In the genomic region with DNA sequence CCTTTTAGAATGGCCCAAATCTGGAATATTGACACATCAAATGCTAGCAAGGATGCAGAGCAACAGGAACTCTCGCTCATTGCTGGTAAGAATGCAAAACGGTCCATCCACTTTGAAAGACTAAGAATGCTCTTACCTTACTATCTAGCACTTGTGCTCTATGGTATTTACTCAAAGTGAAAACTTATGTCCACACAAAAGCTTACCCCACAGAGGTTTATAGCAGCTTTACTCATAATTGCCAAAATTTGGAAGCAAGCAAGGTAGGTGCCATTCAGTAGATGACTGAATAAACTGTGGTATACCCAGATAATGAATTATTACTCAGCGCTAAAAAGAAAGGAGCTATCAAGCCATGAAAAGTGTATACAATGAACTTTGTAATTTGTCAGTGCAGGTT, we compare ENCODE assay signal across 41 cellular contexts.
"Had no signal": no experiment of that assay in that cellular context is flagged by ENCODE, and none has a peak within 500 bp of the region (broad histone marks: within the 10 kb centered on the region; RNA-seq: fewer than 3 reads in every experiment).

No MANE protein-coding gene starts in this region.

- H3K9me3 Mint-ChIP-seq: activated naive CD4-positive, alpha-beta T cell treated with anti-CD3 and anti-CD28 coated beads for 36 hours; activated naive CD4-positive, alpha-beta T cell treated with anti-CD3 and anti-CD28 coated beads, Interleukin-2, amount 10 ng/mL, durations not matched to agents 7 days and 5 days; activated naive CD4-positive, alpha-beta T cell treated with anti-CD3 and anti-CD28 coated beads, Interleukin-2, amount 50 U/mL, for 24 hours; activated naive CD4-positive, alpha-beta T cell treated with anti-CD3 and anti-CD28 coated beads, Interleukin-2, amount 50 U/mL, for 72 hours; activated naive CD8-positive, alpha-beta T cell treated with anti-CD3 and anti-CD28 coated beads for 36 hours; activated naive CD8-positive, alpha-beta T cell treated with anti-CD3 and anti-CD28 coated beads, Interleukin-2, amount 10 ng/mL, durations not matched to agents 7 days and 5 days; activated naive CD8-positive, alpha-beta T cell treated with anti-CD3 and anti-CD28 coated beads, Interleukin-2, amount 50 U/mL, for 24 hours; activated T-cell treated with anti-CD3 and anti-CD28 coated beads, Interleukin-2, amount 50 U/mL, for 24 hours; activated T-cell treated with anti-CD3 and anti-CD28 coated beads, Interleukin-2, amount 50 U/mL, for 4 hours; activated T-cell treated with anti-CD3 and anti-CD28 coated beads, Interleukin-2, amount 50 U/mL, for 72 hours; activated T-helper 1 cell treated with anti-CD3 and anti-CD28 coated beads, Interleukin-12 subunit alpha, Interleukin-12 subunit beta, Interleukin-2, Interleukin-4 antibody, amounts not matched to agents 30 ng/mL and 10 ng/mL and 1 ng/mL, durations not matched to agents 14 hours and 24 hours and 36 hours; activated T-helper 17 cell treated with anti-CD3 and anti-CD28 coated beads, Interleukin-2, amount 50 U/mL, for 72 hours; activated T-helper 2 cell treated with anti-CD3 and anti-CD28 coated beads, Interferon-gamma antibody, Interleukin-2, Interleukin-4, amounts not matched to agents 10 μg/mL and 5 μg/mL and 100 μg/mL, durations not matched to agents 14 hours and 24 hours and 36 hours; brain; central memory CD8-positive, alpha-beta T cell had no signal

- H3K36me3 Mint-ChIP-seq: activated naive CD4-positive, alpha-beta T cell treated with anti-CD3 and anti-CD28 coated beads, Interleukin-2, amount 10 ng/mL, durations not matched to agents 7 days and 5 days; activated naive CD4-positive, alpha-beta T cell treated with anti-CD3 and anti-CD28 coated beads, Interleukin-2, amount 50 U/mL, for 72 hours; activated naive CD8-positive, alpha-beta T cell; activated naive CD8-positive, alpha-beta T cell treated with anti-CD3 and anti-CD28 coated beads for 36 hours; activated naive CD8-positive, alpha-beta T cell treated with anti-CD3 and anti-CD28 coated beads, Interleukin-2, amount 10 ng/mL, durations not matched to agents 7 days and 5 days; brain had no signal

- FAIRE-seq: astrocyte, bronchial epithelial cell had no signal

- H3K4me3 Mint-ChIP-seq: activated naive CD4-positive, alpha-beta T cell treated with anti-CD3 and anti-CD28 coated beads for 36 hours; activated naive CD4-positive, alpha-beta T cell treated with anti-CD3 and anti-CD28 coated beads, Interleukin-2, amount 10 ng/mL, durations not matched to agents 7 days and 5 days; activated naive CD4-positive, alpha-beta T cell treated with anti-CD3 and anti-CD28 coated beads, Interleukin-2, amount 50 U/mL, for 24 hours; activated naive CD8-positive, alpha-beta T cell; activated naive CD8-positive, alpha-beta T cell treated with anti-CD3 and anti-CD28 coated beads for 36 hours; activated naive CD8-positive, alpha-beta T cell treated with anti-CD3 and anti-CD28 coated beads, Interleukin-2, amount 10 ng/mL, durations not matched to agents 7 days and 5 days; activated naive CD8-positive, alpha-beta T cell treated with anti-CD3 and anti-CD28 coated beads, Interleukin-2, amount 50 U/mL, for 24 hours; activated T-cell treated with anti-CD3 and anti-CD28 coated beads, Interleukin-2, amount 50 U/mL, for 24 hours; activated T-cell treated with anti-CD3 and anti-CD28 coated beads, Interleukin-2, amount 50 U/mL, for 4 hours; activated T-cell treated with anti-CD3 and anti-CD28 coated beads, Interleukin-2, amount 50 U/mL, for 72 hours; activated T-helper 1 cell treated with anti-CD3 and anti-CD28 coated beads, Interleukin-12 subunit alpha, Interleukin-12 subunit beta, Interleukin-2, Interleukin-4 antibody, amounts not matched to agents 30 ng/mL and 10 ng/mL and 1 ng/mL, durations not matched to agents 14 hours and 24 hours and 36 hours; activated T-helper 17 cell treated with anti-CD3 and anti-CD28 coated beads, Interleukin-2, amount 50 U/mL, for 72 hours; brain; central memory CD8-positive, alpha-beta T cell had no signal

- H3K27ac Mint-ChIP-seq: activated naive CD4-positive, alpha-beta T cell treated with anti-CD3 and anti-CD28 coated beads for 36 hours; activated naive CD4-positive, alpha-beta T cell treated with anti-CD3 and anti-CD28 coated beads, Interleukin-2, amount 10 ng/mL, durations not matched to agents 7 days and 5 days; activated naive CD4-positive, alpha-beta T cell treated with anti-CD3 and anti-CD28 coated beads, Interleukin-2, amount 50 U/mL, for 24 hours; activated naive CD4-positive, alpha-beta T cell treated with anti-CD3 and anti-CD28 coated beads, Interleukin-2, amount 50 U/mL, for 72 hours; activated naive CD8-positive, alpha-beta T cell; activated naive CD8-positive, alpha-beta T cell treated with anti-CD3 and anti-CD28 coated beads for 36 hours; activated naive CD8-positive, alpha-beta T cell treated with anti-CD3 and anti-CD28 coated beads, Interleukin-2, amount 10 ng/mL, durations not matched to agents 7 days and 5 days; activated naive CD8-positive, alpha-beta T cell treated with anti-CD3 and anti-CD28 coated beads, Interleukin-2, amount 50 U/mL, for 24 hours; activated T-cell treated with anti-CD3 and anti-CD28 coated beads, Interleukin-2, amount 50 U/mL, for 24 hours; activated T-cell treated with anti-CD3 and anti-CD28 coated beads, Interleukin-2, amount 50 U/mL, for 72 hours; activated T-helper 1 cell treated with anti-CD3 and anti-CD28 coated beads, Interleukin-12 subunit alpha, Interleukin-12 subunit beta, Interleukin-2, Interleukin-4 antibody, amounts not matched to agents 30 ng/mL and 10 ng/mL and 1 ng/mL, durations not matched to agents 14 hours and 24 hours and 36 hours; activated T-helper 17 cell treated with anti-CD3 and anti-CD28 coated beads, Interleukin-2, amount 50 U/mL, for 72 hours; activated T-helper 2 cell treated with anti-CD3 and anti-CD28 coated beads, Interferon-gamma antibody, Interleukin-2, Interleukin-4, amounts not matched to agents 10 μg/mL and 5 μg/mL and 100 μg/mL, durations not matched to agents 14 hours and 24 hours and 36 hours; brain had no signal

- ATAC-seq: activated naive CD8-positive, alpha-beta T cell treated with anti-CD3 and anti-CD28 coated beads, Interleukin-2, amount 50 U/mL, for 24 hours; activated T-cell treated with anti-CD3 and anti-CD28 coated beads, Interleukin-2, amount 50 U/mL, for 4 hours; activated T-helper 17 cell treated with anti-CD3 and anti-CD28 coated beads, Interleukin-2, amount 50 U/mL, for 72 hours; body of pancreas had no signal

- H3K4me1 Mint-ChIP-seq: activated naive CD4-positive, alpha-beta T cell treated with anti-CD3 and anti-CD28 coated beads, Interleukin-2, amount 10 ng/mL, durations not matched to agents 7 days and 5 days; activated naive CD4-positive, alpha-beta T cell treated with anti-CD3 and anti-CD28 coated beads, Interleukin-2, amount 50 U/mL, for 24 hours; activated naive CD8-positive, alpha-beta T cell treated with anti-CD3 and anti-CD28 coated beads for 36 hours; activated naive CD8-positive, alpha-beta T cell treated with anti-CD3 and anti-CD28 coated beads, Interleukin-2, amount 10 ng/mL, durations not matched to agents 7 days and 5 days; activated naive CD8-positive, alpha-beta T cell treated with anti-CD3 and anti-CD28 coated beads, Interleukin-2, amount 50 U/mL, for 24 hours; activated T-helper 17 cell treated with anti-CD3 and anti-CD28 coated beads, Interleukin-2, amount 50 U/mL, for 72 hours; central memory CD8-positive, alpha-beta T cell had no signal

- H3K27me3 Mint-ChIP-seq: activated naive CD4-positive, alpha-beta T cell treated with anti-CD3 and anti-CD28 coated beads, Interleukin-2, amount 50 U/mL, for 24 hours; activated naive CD8-positive, alpha-beta T cell; activated naive CD8-positive, alpha-beta T cell treated with anti-CD3 and anti-CD28 coated beads for 36 hours; activated naive CD8-positive, alpha-beta T cell treated with anti-CD3 and anti-CD28 coated beads, Interleukin-2, amount 10 ng/mL, durations not matched to agents 7 days and 5 days; activated naive CD8-positive, alpha-beta T cell treated with anti-CD3 and anti-CD28 coated beads, Interleukin-2, amount 50 U/mL, for 24 hours; activated T-cell treated with anti-CD3 and anti-CD28 coated beads, Interleukin-2, amount 50 U/mL, for 24 hours; activated T-helper 17 cell treated with anti-CD3 and anti-CD28 coated beads, Interleukin-2, amount 50 U/mL, for 72 hours; brain; central memory CD8-positive, alpha-beta T cell had no signal

- DNase-seq: activated effector memory CD4-positive, alpha-beta T cell treated with anti-CD3 and anti-CD28 coated beads, Interleukin-2, amount 50 U/mL, for 16 hours; activated effector memory CD4-positive, alpha-beta T cell treated with Interleukin-2 at 50 U/mL for 16 hours; activated gamma-delta T cell; activated gamma-delta T cell treated with Interleukin-2 at 50 U/mL for 16 hours; activated naive CD4-positive, alpha-beta T cell; activated naive CD4-positive, alpha-beta T cell treated with anti-CD3 and anti-CD28 coated beads for 36 hours; activated naive CD4-positive, alpha-beta T cell treated with anti-CD3 and anti-CD28 coated beads, Interleukin-2, amount 10 ng/mL, durations not matched to agents 7 days and 5 days; activated naive CD4-positive, alpha-beta T cell treated with anti-CD3 and anti-CD28 coated beads, Interleukin-2, amount 50 U/mL, for 16 hours; activated naive CD4-positive, alpha-beta T cell treated with Interleukin-2 at 50 U/mL for 16 hours; activated naive CD8-positive, alpha-beta T cell treated with anti-CD3 and anti-CD28 coated beads for 36 hours; activated naive CD8-positive, alpha-beta T cell treated with anti-CD3 and anti-CD28 coated beads, Interleukin-2, amount 10 ng/mL, durations not matched to agents 7 days and 5 days; activated naive CD8-positive, alpha-beta T cell treated with anti-CD3 and anti-CD28 coated beads, Interleukin-2, amount 50 U/mL, for 24 hours; activated T-cell treated with anti-CD3 and anti-CD28 coated beads for 4 hours; activated T-cell treated with anti-CD3 and anti-CD28 coated beads, Interleukin-2, amount 50 U/mL, for 1 hour; activated T-cell treated with anti-CD3 and anti-CD28 coated beads, Interleukin-2, amount 50 U/mL, for 24 hours; activated T-cell treated with anti-CD3 and anti-CD28 coated beads, Interleukin-2, amount 50 U/mL, for 4 hours; activated T-cell treated with anti-CD3 and anti-CD28 coated beads, Interleukin-2, amount 50 U/mL, for 48 hours; activated T-cell treated with anti-CD3 and anti-CD28 coated beads, Interleukin-2, amount 50 U/mL, for 72 hours; adrenal gland; amniotic stem cell; amygdala; anterior cingulate cortex; aorta; body of pancreas; brain microvascular endothelial cell; caudate nucleus; central memory CD4-positive, alpha-beta T cell; cerebellar nuclear complex had no signal

- H3K27ac ChIP-seq: adrenal gland, ascending aorta, body of pancreas, brain microvascular endothelial cell, breast epithelium, cardiac muscle cell had no signal
